18 cellular contexts compared by ENCODE assay signal in the genomic region with DNA sequence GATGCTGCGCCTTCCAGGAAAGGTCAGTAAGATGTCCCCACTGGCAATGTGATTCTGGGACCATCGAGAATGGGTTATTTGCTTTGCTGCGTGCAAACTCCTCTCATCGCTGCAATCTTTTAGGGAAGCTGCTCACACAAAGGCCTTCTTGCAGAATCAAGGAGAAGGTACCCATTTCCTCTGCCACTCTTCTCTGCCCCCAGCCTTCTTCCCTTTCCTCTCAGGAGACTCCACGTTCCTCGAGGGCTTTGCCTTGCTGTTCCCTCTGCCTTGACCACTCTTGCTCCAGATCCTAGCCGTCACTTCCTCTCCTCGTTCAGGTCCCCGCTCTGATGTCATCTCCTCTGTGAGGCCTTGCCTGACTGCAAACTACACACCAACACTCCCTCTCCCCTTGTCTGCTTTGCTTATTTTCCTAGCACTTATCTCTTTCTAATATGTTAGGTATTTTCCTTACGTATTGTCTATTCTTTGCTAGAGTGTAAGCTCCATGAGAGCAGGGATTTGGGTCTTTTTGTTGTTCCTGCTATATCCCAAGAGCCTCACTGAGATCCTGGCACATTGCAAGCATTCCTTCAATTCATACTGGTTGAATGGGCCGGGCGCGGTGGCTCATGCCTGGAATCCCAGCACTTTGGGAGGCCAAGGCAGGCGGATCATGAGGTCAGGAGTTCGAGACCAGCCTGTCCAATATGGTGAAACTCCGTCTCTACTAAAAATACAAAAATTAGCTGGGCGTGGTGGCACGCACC. TPM values are rescaled to one million over a fixed set of nuclear protein-coding genes. Genes with fewer than 3 reads are reported as not detected.
DNase-seq lines count a peak whose midpoint lies in the region; ATAC-seq, FAIRE-seq and TF ChIP-seq lines count a peak whose summit lies in the region.
"Had no signal": no experiment of that assay in that cellular context is flagged by ENCODE, and none has a peak within 500 bp of the region (broad histone marks: within the 10 kb centered on the region; RNA-seq: fewer than 3 reads in every experiment).

No MANE protein-coding gene starts in this region.

- H3K9me3 ChIP-seq in neutrophil: no peaks in the 10 kb centered on the region

- no peak for TF ChIP-seq CTCF in C4-2B (conservative IDR thresholded peaks at IDR 0.05)
- TF ChIP-seq CTCF in neutrophil (IDR thresholded peaks at IDR 0.05): no peak

- peak overlapping the region in 1 of 2 experiments; percentile 17 for H3K4me3 ChIP-seq in neutrophil (ENCODE audit: low read depth in 1 of 2, low read length in 1 of 2)
- H3K4me3 ChIP-seq: GM12878 had no signal

- H3K36me3 ChIP-seq in neutrophil: no peaks in the 10 kb centered on the region

- DNase-seq in GM12892 (ENCODE audit: insufficient read length) (no peak), UCSD-AML1 (lab: John Stamatoyannopoulos, UW; ENCODE audit: unreplicated experiment) (peak; percentile 17), T1000 (lab: John Stamatoyannopoulos, UW) (no peak), NCI-H2107 treated with DMSO at 0.1 percent for 48 hours (lab: John Stamatoyannopoulos, UW; ENCODE audit: unreplicated experiment) (no peak)
- DNase-seq: activated CD4-positive, alpha-beta T cell treated with anti-CD3 and anti-CD28 coated beads for 36 hours; C1 segment of cervical spinal cord; effector CD4-positive, alpha-beta T cell; IMR-90; NK-92 treated with Interleukin-12 subunit alpha and Interleukin-12 subunit beta, amount 100 ng/mL, for 24 hours; posterior cingulate gyrus; SHP77; stimulated activated naive CD8-positive, alpha-beta T cell treated with anti-CD3 and anti-CD28 coated beads, Interleukin-15, Interleukin-2, amounts not matched to agents 100 U/mL and 50 U/mL, for 24 hours; T-helper 2 cell had no signal

- ATAC-seq in HG03097 (IDR thresholded peaks at IDR 0.05; ENCODE audit: low FRiP score, unreplicated experiment) (no peak), GM18502 (IDR thresholded peaks at IDR 0.05; ENCODE audit: poor library complexity, unreplicated experiment) (no peak)
- ATAC-seq: activated CD4-positive, alpha-beta T cell treated with anti-CD3 and anti-CD28 coated beads for 36 hours; GM12878; stimulated activated naive CD8-positive, alpha-beta T cell treated with anti-CD3 and anti-CD28 coated beads, Interleukin-15, Interleukin-2, amounts not matched to agents 100 U/mL and 50 U/mL, for 24 hours had no signal

- H3K27ac ChIP-seq in C4-2B: peak overlapping the region; percentile 57
- peak overlapping the region; percentile 83 for H3K27ac ChIP-seq in neutrophil

- peaks cover 54 to 58% of the 10 kb centered on the region in 2 experiments for H3K4me1 ChIP-seq in neutrophil (ENCODE audit: control insufficient read depth in 1 of 2, insufficient read depth in 1 of 2, low read depth in 1 of 2, low read length in 1 of 2)

- peak; percentile 30 for FAIRE-seq in GM12892 (lab: Jason Lieb, UNC)
- FAIRE-seq: GM12878 had no signal

- 0 out of 2 replicates have a peak, but pooled peaks have one; percentile 19 for TF ChIP-seq POLR2A in GM12892 (IDR thresholded peaks at IDR 0.05; ENCODE audit: low read depth, low read length)

- H3K27me3 ChIP-seq in neutrophil: peaks cover 52% of the 10 kb centered on the region

RNA-seq across cellular contexts. Expression of a gene that starts 5.3 kb away (rescaled TPM):
- polyA plus RNA-seq in GM12892 (2012; ENCODE audit: missing spikeins): 7.4 TPM

RNA-seq across cellular contexts. Expression of a gene that starts 31.1 kb away (rescaled TPM):
- polyA plus RNA-seq in GM12892 (2012; ENCODE audit: missing spikeins): 38.4 TPM

RNA-seq across cellular contexts. Expression of a gene that starts 55.0 kb away (rescaled TPM):
- 10.1 TPM for polyA plus RNA-seq in GM12892 (2012; ENCODE audit: missing spikeins)
